8 cellular contexts compared by ENCODE assay signal in the genomic region with DNA sequence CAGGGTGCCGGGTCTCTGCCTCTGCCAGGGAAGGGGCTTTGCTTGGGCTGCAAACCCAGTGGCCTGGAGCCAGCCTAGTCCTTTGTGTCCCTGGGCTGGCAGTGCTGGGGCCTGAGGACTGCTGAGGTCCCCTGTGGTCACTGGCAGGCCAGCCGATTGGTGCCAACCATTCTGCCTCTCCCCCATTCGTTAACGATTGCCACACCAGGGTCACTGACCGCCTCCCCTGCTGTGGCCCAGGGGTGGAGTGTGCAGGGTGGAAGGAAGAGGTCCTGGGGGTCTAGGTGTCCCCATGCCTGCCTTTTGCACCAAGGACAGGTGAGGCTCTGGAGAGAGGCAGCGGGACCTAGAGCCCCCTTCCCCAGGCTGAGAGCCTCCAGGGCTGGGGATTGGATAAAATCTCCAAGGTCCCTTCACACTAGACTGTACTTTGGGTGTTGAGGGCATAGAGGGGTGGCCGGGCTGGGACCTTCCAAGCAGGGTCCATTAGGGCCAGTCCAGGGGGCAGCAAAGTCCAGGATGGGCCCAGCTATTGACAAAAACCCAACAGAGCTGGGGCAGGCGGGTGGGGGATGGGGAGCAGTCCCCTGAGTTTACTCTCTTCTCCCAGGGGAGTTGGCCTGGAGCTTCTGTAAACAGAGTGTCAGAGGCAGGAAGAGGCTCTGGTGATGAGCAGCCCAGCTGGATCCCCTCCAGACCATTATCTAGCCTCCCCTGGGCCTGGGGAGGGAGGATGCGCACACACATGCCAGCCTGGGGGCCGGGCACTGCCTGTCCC. TPM values are rescaled to one million over a fixed set of nuclear protein-coding genes. Genes with fewer than 3 reads are reported as not detected.
DNase-seq lines count a peak whose midpoint lies in the region; ATAC-seq and TF ChIP-seq lines count a peak whose summit lies in the region.

No MANE protein-coding gene starts in this region.

- DNase-seq in DMS153 treated with DMSO at 0.1 percent for 48 hours (lab: John Stamatoyannopoulos, UW; ENCODE audit: unreplicated experiment) = peak; percentile 84
- peak; percentile 54 for DNase-seq in NCI-H2196 (lab: John Stamatoyannopoulos, UW; ENCODE audit: unreplicated experiment)
- peak; percentile 59 to 84 for DNase-seq in cardiac fibroblast (ENCODE audit: low read depth in 2 of 2)
- DNase-seq in lung (ENCODE audit: low spot score) = no peak
- DNase-seq in activated CD8-positive, alpha-beta memory T cell treated with anti-CD3 and anti-CD28 coated beads for 24 hours = no peak

- no peaks in the 10 kb centered on the region for H3K27me3 ChIP-seq in lung (ENCODE audit: control insufficient read depth, insufficient read depth)

- no peaks in the 10 kb centered on the region for H3K9me3 ChIP-seq in lung (ENCODE audit: control insufficient read depth in 2 of 2, insufficient read depth in 1 of 2, low read length in 1 of 2)

- ATAC-seq in lung (ENCODE audit: insufficient read depth, low FRiP score) (no peak), GM18868 (IDR thresholded peaks at IDR 0.05; ENCODE audit: unreplicated experiment) (no peak), GM18858 (IDR thresholded peaks at IDR 0.05; ENCODE audit: unreplicated experiment) (no peak), GM19351 (IDR thresholded peaks at IDR 0.05; ENCODE audit: unreplicated experiment) (no peak)

- H3K4me3 ChIP-seq in cardiac fibroblast (replicated peaks in 1 of 2; ENCODE audit: low read depth in 2 of 2, low read length in 2 of 2) (peak overlapping the region; percentile 87 to 95), lung (peak overlapping the region; percentile 39)

- H3K27ac ChIP-seq in lung (ENCODE audit: low read depth in 1 of 2, low read length in 1 of 2) = peak overlapping the region; percentile 1 to 92

- TF ChIP-seq CTCF in cardiac fibroblast (IDR thresholded peaks at IDR 0.05; ENCODE audit: low read depth, low read length) (no peak), lung (IDR thresholded peaks at IDR 0.05; ENCODE audit: control extremely low read depth, extremely low read depth) (no peak)

- 37 to 60% methylated on average over 9 to 10 of the region's 10 CpGs for whole genome bisulfite sequencing in lung, 2 donors

- peaks cover 7 to 48% of the 10 kb centered on the region in 2 donors for H3K4me1 ChIP-seq in lung (ENCODE audit: control insufficient read depth in 2 of 2, insufficient read depth in 2 of 2, low read length in 2 of 2)

- H3K36me3 ChIP-seq in lung (ENCODE audit: control insufficient read depth in 2 of 2, insufficient read depth in 2 of 2, low read length in 2 of 2) = peaks cover 0 to 3% of the 10 kb centered on the region in 2 donors

RNA-seq across cellular contexts. Expression of gene VASN, which starts 1.1 kb away (rescaled TPM):
- total RNA-seq in lung = 10 to 100 TPM; 32.9 to 42.9 TPM
- 10 to 100 TPM; 18.8 to 29.6 TPM for polyA plus RNA-seq in lung

RNA-seq across cellular contexts. Expression of gene PAM16, which starts 21.6 kb away (rescaled TPM):
- 10 to 100 TPM; 23.0 to 55.2 TPM for total RNA-seq in lung
- polyA plus RNA-seq in lung = 100 to 1,000 TPM in 1 of 2 donors, 10 to 100 TPM in 1; 62.2 to 183 TPM

RNA-seq across cellular contexts. Expression of gene CORO7, which starts 43.6 kb away (rescaled TPM):
- total RNA-seq in lung = 10 to 100 TPM; 32.3 to 86.2 TPM
- polyA plus RNA-seq in lung = 10 to 100 TPM; 27.8 to 60.0 TPM

RNA-seq across cellular contexts. Expression of gene DNAJA3, which starts 52.9 kb away (rescaled TPM):
- 10 to 100 TPM; 36.9 to 38.5 TPM for total RNA-seq in lung
- 10 to 100 TPM; 24.8 to 34.2 TPM for polyA plus RNA-seq in lung

RNA-seq across cellular contexts. Expression of gene GLIS2, which starts 56.9 kb away (rescaled TPM):
- 10 to 100 TPM in 1 of 2 donors, 1 to 10 TPM in 1; 8.8 to 25.5 TPM for total RNA-seq in lung
- polyA plus RNA-seq in lung = 10 to 100 TPM; 14.8 to 15.1 TPM

Comparison
In these comparisons a context has a peak if more than half of its experiments do, and no peak if none do; other contexts are left out.
1. DNase-seq: peak in DMS153 treated with DMSO at 0.1 percent for 48 hours (single experiment), NCI-H2196 (single experiment) and cardiac fibroblast (2 of 2); none in lung (single experiment) and activated CD8-positive, alpha-beta memory T cell treated with anti-CD3 and anti-CD28 coated beads for 24 hours (single experiment).